Comparison of ENCODE assay signal across 21 cellular contexts in genomic region chr13:73729046-73729445, GRCh38.
"Had no signal": no experiment of that assay in that cellular context is flagged by ENCODE, and none has a peak within 500 bp of the region (broad histone marks: within the 10 kb centered on the region; RNA-seq: fewer than 3 reads in every experiment).

No MANE protein-coding gene starts in this region.

- DNase-seq: esophagus squamous epithelium; foreskin fibroblast; glutamatergic neuron; islet precursor cell; mammary epithelial cell; nephron progenitor cell; psoas muscle; retina; spleen; stimulated activated CD4-positive, alpha-beta T cell treated with anti-CD3 and anti-CD28 coated beads, Interleukin-15, amount 100 ng/mL, for 24 hours; stimulated activated CD4-positive, alpha-beta T cell treated with anti-CD3 and anti-CD28 coated beads, Interleukin-1b, Interleukin-23, amount 100 ng/mL, for 48 hours; stimulated activated CD4-positive, alpha-beta T cell treated with anti-CD3 and anti-CD28 coated beads, Interleukin-4, amount 100 ng/mL, for 24 hours; tibial artery; upper lobe of right lung had no signal

- H3K27ac Mint-ChIP-seq: dendritic cell treated with granulocyte-macrophage colony-stimulating factor and Interleukin-4, amounts not matched to agents 40 ng/mL and 50 ng/mL, for 4 days; nephron progenitor cell; stimulated activated memory B cell treated with anti-CD40 and anti-IgM and Interleukin-4, amounts not matched to agents 10 μg/mL and 1 μg/mL and 100 μg/mL, for 72 hours; stimulated activated naive CD8-positive, alpha-beta T cell treated with anti-CD3 and anti-CD28 coated beads, Interleukin-15, Interleukin-2, amounts not matched to agents 100 ng/mL and 50 ng/mL, for 24 hours had no signal

- H3K9me3 Mint-ChIP-seq: dendritic cell treated with granulocyte-macrophage colony-stimulating factor and Interleukin-4, amounts not matched to agents 40 ng/mL and 50 ng/mL, for 4 days; nephron progenitor cell; stimulated activated memory B cell treated with anti-CD40 and anti-IgM and Interleukin-4, amounts not matched to agents 10 μg/mL and 1 μg/mL and 100 μg/mL, for 72 hours; stimulated activated naive CD8-positive, alpha-beta T cell treated with anti-CD3 and anti-CD28 coated beads, Interleukin-15, Interleukin-2, amounts not matched to agents 100 ng/mL and 50 ng/mL, for 24 hours had no signal

- H3K4me3 Mint-ChIP-seq: dendritic cell treated with granulocyte-macrophage colony-stimulating factor and Interleukin-4, amounts not matched to agents 40 ng/mL and 50 ng/mL, for 4 days; nephron progenitor cell; stimulated activated memory B cell treated with anti-CD40 and anti-IgM and Interleukin-4, amounts not matched to agents 10 μg/mL and 1 μg/mL and 100 μg/mL, for 72 hours; stimulated activated naive CD8-positive, alpha-beta T cell treated with anti-CD3 and anti-CD28 coated beads, Interleukin-15, Interleukin-2, amounts not matched to agents 100 ng/mL and 50 ng/mL, for 24 hours had no signal

- H3K36me3 ChIP-seq: esophagus squamous epithelium, upper lobe of right lung, vagina had no signal

- H3K4me1 Mint-ChIP-seq: nephron progenitor cell; stimulated activated memory B cell treated with anti-CD40 and anti-IgM and Interleukin-4, amounts not matched to agents 10 μg/mL and 1 μg/mL and 100 μg/mL, for 72 hours had no signal

- H3K4me1 ChIP-seq: esophagus squamous epithelium, gastroesophageal sphincter, parathyroid adenoma, psoas muscle, spleen, tibial artery, upper lobe of right lung, vagina had no signal

- ATAC-seq: gastroesophageal sphincter; psoas muscle; sciatic nerve; stimulated activated memory B cell treated with anti-CD40 and anti-IgM and Interleukin-4, amounts not matched to agents 10 μg/mL and 1 μg/mL and 100 μg/mL, for 72 hours; upper lobe of right lung had no signal

- H3K27ac ChIP-seq: esophagus squamous epithelium, gastroesophageal sphincter, parathyroid adenoma, psoas muscle, spleen, tibial artery, upper lobe of right lung, vagina had no signal

- H3K27me3 Mint-ChIP-seq: dendritic cell treated with granulocyte-macrophage colony-stimulating factor and Interleukin-4, amounts not matched to agents 40 ng/mL and 50 ng/mL, for 4 days; stimulated activated memory B cell treated with anti-CD40 and anti-IgM and Interleukin-4, amounts not matched to agents 10 μg/mL and 1 μg/mL and 100 μg/mL, for 72 hours; stimulated activated naive CD8-positive, alpha-beta T cell treated with anti-CD3 and anti-CD28 coated beads, Interleukin-15, Interleukin-2, amounts not matched to agents 100 ng/mL and 50 ng/mL, for 24 hours had no signal

- H3K27me3 ChIP-seq: esophagus squamous epithelium, gastroesophageal sphincter, spleen, tibial artery, upper lobe of right lung, vagina had no signal

- H3K4me3 ChIP-seq: esophagus squamous epithelium, gastroesophageal sphincter, psoas muscle, spleen, tibial artery, upper lobe of right lung, vagina had no signal

- H3K9me3 ChIP-seq: esophagus squamous epithelium, gastroesophageal sphincter, psoas muscle, spleen, tibial artery, upper lobe of right lung, vagina had no signal
